In the genomic region with DNA sequence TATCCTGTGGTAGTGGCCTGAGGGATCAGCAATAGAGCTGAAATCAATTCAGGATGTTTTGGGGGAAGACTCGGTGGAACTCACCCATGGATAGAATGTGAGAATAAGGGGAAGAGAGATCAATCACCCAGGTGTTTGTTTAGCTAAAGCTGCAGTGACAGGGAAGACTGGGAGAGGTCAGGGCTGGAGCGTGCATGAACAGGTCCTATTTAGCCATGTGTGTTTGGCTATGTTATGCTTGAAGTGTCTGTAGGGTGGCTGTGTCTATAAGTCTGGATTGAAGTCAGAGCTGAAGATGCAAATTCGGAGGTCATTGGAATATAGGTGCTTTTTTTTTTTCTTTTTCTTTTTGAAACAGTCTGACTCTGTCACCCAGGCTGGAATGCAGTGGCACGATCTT, we compare ENCODE assay signal across 22 cellular contexts. TPM values are rescaled to one million over a fixed set of nuclear protein-coding genes. Genes with fewer than 3 reads are reported as not detected.
"Had no signal": no experiment of that assay in that cellular context is flagged by ENCODE, and none has a peak within 500 bp of the region (broad histone marks: within the 10 kb centered on the region; RNA-seq: fewer than 3 reads in every experiment).

No MANE protein-coding gene starts in this region.

- H3K27ac ChIP-seq: breast epithelium, epithelial cell of prostate, prostate gland, tibial artery, uterus had no signal

- H3K4me3 ChIP-seq: breast epithelium, prostate gland, tibial artery, uterus had no signal

- DNase-seq: activated CD4-positive, alpha-beta T cell treated with anti-CD3 and anti-CD28 coated beads, Interleukin-2, amount 50 U/mL, for 1 hour; activated CD8-positive, alpha-beta memory T cell treated with anti-CD3 and anti-CD28 coated beads for 24 hours; activated naive CD4-positive, alpha-beta T cell treated with anti-CD3 and anti-CD28 coated beads for 36 hours; activated naive CD8-positive, alpha-beta T cell treated with anti-CD3 and anti-CD28 coated beads, Interleukin-2, amount 50 U/mL, for 24 hours; aorta; dermis blood vessel endothelial cell; effector memory CD8-positive, alpha-beta T cell; hippocampal formation; kidney; left ventricle myocardium superior; right cardiac atrium; small intestine; stimulated activated CD4-positive, alpha-beta T cell treated with anti-CD3 and anti-CD28 coated beads, Interleukin-4, amount 100 ng/mL, for 24 hours; stimulated activated naive CD4-positive, alpha-beta T cell; T-helper 9 cell; tibial artery; uterus had no signal

- ATAC-seq: activated CD4-positive, CD25-positive, alpha-beta regulatory T cell treated with anti-CD3 and anti-CD28 coated beads, Interleukin-2, amount 50 U/mL, for 24 hours; activated naive CD8-positive, alpha-beta T cell treated with anti-CD3 and anti-CD28 coated beads, Interleukin-2, amount 50 U/mL, for 24 hours; effector memory CD8-positive, alpha-beta T cell; left ventricle myocardium superior; natural killer cell treated with Interleukin-12 subunit alpha and Interleukin-12 subunit beta and Interleukin-15 and Interleukin-18, amount 100 ng/mL, for 72 hours; right cardiac atrium had no signal

- H3K27me3 ChIP-seq: breast epithelium, uterus had no signal

- H3K9me3 ChIP-seq: breast epithelium, prostate gland, tibial artery, uterus had no signal

- H3K27me3 Mint-ChIP-seq: natural killer cell treated with Interleukin-12 subunit alpha and Interleukin-12 subunit beta and Interleukin-15 and Interleukin-18, amount 100 ng/mL, for 72 hours had no signal

- H3K4me3 Mint-ChIP-seq: activated naive CD4-positive, alpha-beta T cell treated with anti-CD3 and anti-CD28 coated beads for 36 hours; activated naive CD8-positive, alpha-beta T cell treated with anti-CD3 and anti-CD28 coated beads, Interleukin-2, amount 50 U/mL, for 24 hours had no signal

- H3K36me3 ChIP-seq: breast epithelium, prostate gland, uterus had no signal

- H3K27ac Mint-ChIP-seq: activated naive CD4-positive, alpha-beta T cell treated with anti-CD3 and anti-CD28 coated beads for 36 hours; activated naive CD8-positive, alpha-beta T cell treated with anti-CD3 and anti-CD28 coated beads, Interleukin-2, amount 50 U/mL, for 24 hours; natural killer cell treated with Interleukin-12 subunit alpha and Interleukin-12 subunit beta and Interleukin-15 and Interleukin-18, amount 100 ng/mL, for 72 hours had no signal

- FAIRE-seq: kidney, small intestine had no signal

- H3K9me3 Mint-ChIP-seq: activated naive CD4-positive, alpha-beta T cell treated with anti-CD3 and anti-CD28 coated beads for 36 hours; activated naive CD8-positive, alpha-beta T cell treated with anti-CD3 and anti-CD28 coated beads, Interleukin-2, amount 50 U/mL, for 24 hours; effector memory CD8-positive, alpha-beta T cell; natural killer cell treated with Interleukin-12 subunit alpha and Interleukin-12 subunit beta and Interleukin-15 and Interleukin-18, amount 100 ng/mL, for 72 hours had no signal

RNA-seq across cellular contexts. Expression of a gene that starts 37.0 kb away (rescaled TPM):
- total RNA-seq: natural killer cell treated with Interleukin-12 subunit alpha and Interleukin-12 subunit beta and Interleukin-15 and Interleukin-18, amount 100 ng/mL, for 72 hours had no signal

RNA-seq across cellular contexts. Expression of a gene that starts 43.3 kb away (rescaled TPM):
- total RNA-seq: activated naive CD4-positive, alpha-beta T cell treated with anti-CD3 and anti-CD28 coated beads for 36 hours had no signal
